18 cellular contexts compared by ENCODE assay signal in genomic region chr1:7227654-7228053, GRCh38.
DNase-seq lines count a peak whose midpoint lies in the region; TF ChIP-seq lines count a peak whose summit lies in the region.
"Had no signal": no experiment of that assay in that cellular context is flagged by ENCODE, and none has a peak within 500 bp of the region (broad histone marks: within the 10 kb centered on the region; RNA-seq: fewer than 3 reads in every experiment).

No MANE protein-coding gene starts in this region.

- no peaks in the 10 kb centered on the region for H3K79me2 ChIP-seq in Karpas-422 (ENCODE audit: low read length)

- intact Hi-C loops in activated CD4-positive, alpha-beta T cell treated with anti-CD3 and anti-CD28 coated beads, Interleukin-2, amount 10 ng/mL, durations not matched to agents 24 days and 14 days (cut with micrococcal nuclease): no loop called here
- intact Hi-C loops in lower leg skin (cut with DNase I; ENCODE audit: low total_unique reads): no loop called here

- H4K20me1 ChIP-seq in Karpas-422 (ENCODE audit: insufficient read depth, low read depth, low read length): no peaks in the 10 kb centered on the region
- H4K20me1 ChIP-seq: BLaER1 treated with 17β-estradiol and CSF1 and Interleukin-3, amounts not matched to agents 10 nM and 100 nM had no signal

- 89 to 90% methylated on average over 5 of the region's 5 CpGs for WGBS in lower leg skin, 2 donors

- no peaks in the 10 kb centered on the region for H3K9me3 Mint-ChIP-seq in activated CD4-positive, alpha-beta T cell treated with anti-CD3 and anti-CD28 coated beads, Interleukin-2, amount 10 ng/mL, durations not matched to agents 24 days and 14 days
- H3K9me3 Mint-ChIP-seq: CD14-positive monocyte; CD4-positive, alpha-beta T cell; HFFc6 had no signal

- peak; percentile 36 for DNase-seq in activated CD4-positive, alpha-beta T cell treated with anti-CD3 and anti-CD28 coated beads, Interleukin-2, amount 10 ng/mL, durations not matched to agents 24 days and 14 days
- no peak for DNase-seq in activated CD4-positive, alpha-beta T cell treated with anti-CD3 and anti-CD28 coated beads for 4 hours
- DNase-seq in Karpas-422: peak; percentile 33
- peak; percentile 2 to 48 for DNase-seq in lower leg skin (ENCODE audit: low spot score in 2 of 2)
- DNase-seq in stimulated activated naive CD4-positive, alpha-beta T cell treated with Interleukin-2 at 50 U/mL for 16 hours (lab: John Stamatoyannopoulos, UW): no peak
- DNase-seq in activated T-cell treated with anti-CD3 and anti-CD28 coated beads for 4 hours: no peak
- DNase-seq: CD4-positive, alpha-beta T cell; CD8-positive, alpha-beta memory T cell; DMS 273 treated with DMSO at 0.1 percent for 48 hours; DMS79; GF-D8; GOT3; HFFc6 had no signal

- no peak for TF ChIP-seq CTCF in lower leg skin (IDR thresholded peaks at IDR 0.05)

- peaks cover 9% of the 10 kb centered on the region for H3K4me1 ChIP-seq in Karpas-422 (ENCODE audit: low read length)
- H3K4me1 ChIP-seq: HAP-1 had no signal

- TF ChIP-seq POLR2A in lower leg skin (IDR thresholded peaks at IDR 0.05): no peak

- no peak overlapping the region for H2AFZ ChIP-seq in Karpas-422 (ENCODE audit: low read length)

- no peaks in the 10 kb centered on the region for H3K36me3 Mint-ChIP-seq in activated CD4-positive, alpha-beta T cell treated with anti-CD3 and anti-CD28 coated beads, Interleukin-2, amount 10 ng/mL, durations not matched to agents 24 days and 14 days (ENCODE audit: low read depth)
- H3K36me3 Mint-ChIP-seq: CD14-positive monocyte; CD8-positive, alpha-beta memory T cell had no signal

- no peak overlapping the region for H3K4me3 Mint-ChIP-seq in activated CD4-positive, alpha-beta T cell treated with anti-CD3 and anti-CD28 coated beads, Interleukin-2, amount 10 ng/mL, durations not matched to agents 24 days and 14 days
- H3K4me3 Mint-ChIP-seq: B cell; CD14-positive monocyte; CD4-positive, alpha-beta T cell; CD8-positive, alpha-beta memory T cell; HFFc6 had no signal

- no peaks in the 10 kb centered on the region for H3K36me3 ChIP-seq in Karpas-422 (ENCODE audit: insufficient read depth, low read length)
- H3K36me3 ChIP-seq: BLaER1 treated with 17β-estradiol and CSF1 and Interleukin-3, amounts not matched to agents 10 nM and 100 nM; HAP-1 had no signal

- no peak overlapping the region for H3K27ac Mint-ChIP-seq in activated CD4-positive, alpha-beta T cell treated with anti-CD3 and anti-CD28 coated beads, Interleukin-2, amount 10 ng/mL, durations not matched to agents 24 days and 14 days
- H3K27ac Mint-ChIP-seq: B cell; CD14-positive monocyte; CD4-positive, alpha-beta T cell; HFFc6 had no signal

- no peaks in the 10 kb centered on the region for H3K27me3 ChIP-seq in Karpas-422 (ENCODE audit: low read length)

- no peak overlapping the region for H3K4me3 ChIP-seq in Karpas-422 (ENCODE audit: low read length)
- H3K4me3 ChIP-seq in lower leg skin (ENCODE audit: low read depth, poor library complexity, severe bottlenecking): no peak overlapping the region
- H3K4me3 ChIP-seq: BLaER1 treated with 17β-estradiol and CSF1 and Interleukin-3, amounts not matched to agents 10 nM and 100 nM; HAP-1 had no signal

- H3K9ac ChIP-seq in Karpas-422 (ENCODE audit: low read length): no peak overlapping the region

- H3K4me1 Mint-ChIP-seq in activated CD4-positive, alpha-beta T cell treated with anti-CD3 and anti-CD28 coated beads, Interleukin-2, amount 10 ng/mL, durations not matched to agents 24 days and 14 days: no peaks in the 10 kb centered on the region
- H3K4me1 Mint-ChIP-seq: B cell; CD14-positive monocyte; CD8-positive, alpha-beta memory T cell had no signal

- H3K27ac ChIP-seq in Karpas-422 (ENCODE audit: low read length): no peak overlapping the region
- H3K27ac ChIP-seq: 22Rv1; BLaER1 treated with 17β-estradiol and CSF1 and Interleukin-3, amounts not matched to agents 10 nM and 100 nM had no signal

- no peaks in the 10 kb centered on the region for H3K27me3 Mint-ChIP-seq in activated CD4-positive, alpha-beta T cell treated with anti-CD3 and anti-CD28 coated beads, Interleukin-2, amount 10 ng/mL, durations not matched to agents 24 days and 14 days
- H3K27me3 Mint-ChIP-seq: B cell had no signal

- H3K9me3 ChIP-seq in Karpas-422 (ENCODE audit: low read length): no peaks in the 10 kb centered on the region
- H3K9me3 ChIP-seq: BLaER1 treated with 17β-estradiol and CSF1 and Interleukin-3, amounts not matched to agents 10 nM and 100 nM; HAP-1 had no signal

- no peak overlapping the region for H3K4me2 ChIP-seq in Karpas-422 (ENCODE audit: low read depth, low read length, poor library complexity, severe bottlenecking)

- no peaks in the 10 kb centered on the region for H3K9me2 ChIP-seq in Karpas-422 (replicated peaks; ENCODE audit: insufficient read depth, low read length)

Comparison
In these comparisons a context has a peak if more than half of its experiments do, and no peak if none do; other contexts are left out.
1. DNase-seq: peak in activated CD4-positive, alpha-beta T cell treated with anti-CD3 and anti-CD28 coated beads, Interleukin-2, amount 10 ng/mL, durations not matched to agents 24 days and 14 days (single experiment), Karpas-422 (single experiment) and lower leg skin (2 of 2); none in activated CD4-positive, alpha-beta T cell treated with anti-CD3 and anti-CD28 coated beads for 4 hours (0 of 2), stimulated activated naive CD4-positive, alpha-beta T cell treated with Interleukin-2 at 50 U/mL for 16 hours (single experiment) and activated T-cell treated with anti-CD3 and anti-CD28 coated beads for 4 hours (single experiment).